Comparison of ENCODE assay signal across 35 cellular contexts in genomic region chr21:40102682-40103081, GRCh38.
"Had no signal": no experiment of that assay in that cellular context is flagged by ENCODE, and none has a peak within 500 bp of the region (broad histone marks: within the 10 kb centered on the region; RNA-seq: fewer than 3 reads in every experiment).

No MANE protein-coding gene starts in this region.

- H3K4me1 Mint-ChIP-seq: activated CD4-positive, alpha-beta T cell treated with anti-CD3 and anti-CD28 coated beads for 36 hours; activated CD4-positive, alpha-beta T cell treated with anti-CD3 and anti-CD28 coated beads, Interleukin-2, amount 10 ng/mL, durations not matched to agents 24 days and 14 days; activated CD8-positive, alpha-beta memory T cell treated with anti-CD3 and anti-CD28 coated beads, Interleukin-2, amount 10 ng/mL, durations not matched to agents 7 days and 5 days; activated naive CD4-positive, alpha-beta T cell treated with anti-CD3 and anti-CD28 coated beads, Interleukin-2, amount 50 U/mL, for 24 hours; activated naive CD8-positive, alpha-beta T cell treated with anti-CD3 and anti-CD28 coated beads for 36 hours; activated naive CD8-positive, alpha-beta T cell treated with anti-CD3 and anti-CD28 coated beads, Interleukin-2, amount 50 U/mL, for 24 hours; brain; T-helper 17 cell had no signal

- H3K36me3 ChIP-seq: adrenal gland, ascending aorta, breast epithelium, cardiac muscle cell, colonic mucosa, esophagus squamous epithelium, gastroesophageal sphincter, heart right ventricle, WERI-Rb-1 had no signal

- H3K9me3 Mint-ChIP-seq: activated naive CD4-positive, alpha-beta T cell treated with anti-CD3 and anti-CD28 coated beads, Interleukin-2, amount 50 U/mL, for 24 hours had no signal

- H3K27me3 ChIP-seq: adrenal gland, ascending aorta, breast epithelium, cardiac muscle cell, colonic mucosa, esophagus squamous epithelium, gastroesophageal sphincter had no signal

- DNase-seq: activated CD4-positive, alpha-beta memory T cell treated with anti-CD3 and anti-CD28 coated beads for 36 hours; activated CD4-positive, alpha-beta T cell treated with anti-CD3 and anti-CD28 coated beads for 36 hours; activated CD4-positive, alpha-beta T cell treated with anti-CD3 and anti-CD28 coated beads, Interleukin-2, amount 10 ng/mL, durations not matched to agents 24 days and 14 days; activated CD4-positive, CD25-positive, alpha-beta regulatory T cell; activated CD4-positive, CD25-positive, alpha-beta regulatory T cell treated with anti-CD3 and anti-CD28 coated beads, Interleukin-2, amount 50 U/mL, for 72 hours; activated CD8-positive, alpha-beta memory T cell treated with anti-CD3 and anti-CD28 coated beads, Interleukin-2, amount 10 ng/mL, durations not matched to agents 7 days and 5 days; activated CD8-positive, alpha-beta memory T cell treated with anti-CD3 and anti-CD28 coated beads, Interleukin-2, amount 50 U/mL, for 4 hours; activated CD8-positive, alpha-beta T cell treated with anti-CD3 and anti-CD28 coated beads, Interleukin-2, amount 10 ng/mL, durations not matched to agents 7 days and 5 days; activated effector memory CD4-positive, alpha-beta T cell treated with anti-CD3 and anti-CD28 coated beads, Interleukin-2, amount 50 U/mL, for 16 hours; activated naive CD4-positive, alpha-beta T cell treated with anti-CD3 and anti-CD28 coated beads for 36 hours; activated naive CD8-positive, alpha-beta T cell treated with anti-CD3 and anti-CD28 coated beads for 36 hours; activated naive CD8-positive, alpha-beta T cell treated with anti-CD3 and anti-CD28 coated beads, Interleukin-2, amount 50 U/mL, for 24 hours; activated T-cell treated with anti-CD3 and anti-CD28 coated beads, Interleukin-2, amount 50 U/mL, for 1 hour; activated T-cell treated with anti-CD3 and anti-CD28 coated beads, Interleukin-2, amount 50 U/mL, for 48 hours; adrenal gland; central memory CD4-positive, alpha-beta T cell; cerebellar nuclear complex; colonic mucosa; effector CD8-positive, alpha-beta T cell; esophagus squamous epithelium; foreskin melanocyte; heart right ventricle; T-helper 17 cell; T1000; WERI-Rb-1 had no signal

- H3K27me3 Mint-ChIP-seq: activated CD4-positive, alpha-beta memory T cell treated with anti-CD3 and anti-CD28 coated beads for 36 hours; activated CD4-positive, alpha-beta T cell treated with anti-CD3 and anti-CD28 coated beads for 36 hours; activated CD4-positive, alpha-beta T cell treated with anti-CD3 and anti-CD28 coated beads, Interleukin-2, amount 10 ng/mL, durations not matched to agents 24 days and 14 days; activated CD8-positive, alpha-beta memory T cell treated with anti-CD3 and anti-CD28 coated beads, Interleukin-2, amount 10 ng/mL, durations not matched to agents 7 days and 5 days; activated naive CD4-positive, alpha-beta T cell treated with anti-CD3 and anti-CD28 coated beads, Interleukin-2, amount 50 U/mL, for 24 hours; activated naive CD8-positive, alpha-beta T cell treated with anti-CD3 and anti-CD28 coated beads, Interleukin-2, amount 50 U/mL, for 24 hours; T-helper 17 cell had no signal

- H3K4me3 ChIP-seq: adrenal gland, ascending aorta, breast epithelium, cardiac muscle cell, colonic mucosa, esophagus squamous epithelium, gastroesophageal sphincter, heart right ventricle had no signal

- H3K27ac ChIP-seq: adrenal gland, ascending aorta, breast epithelium, cardiac muscle cell, colonic mucosa, epithelial cell of prostate, esophagus squamous epithelium, gastroesophageal sphincter, heart right ventricle, WERI-Rb-1 had no signal

- H3K4me1 ChIP-seq: adrenal gland, ascending aorta, breast epithelium, colonic mucosa, esophagus squamous epithelium, gastroesophageal sphincter, heart right ventricle had no signal

- H3K36me3 Mint-ChIP-seq: activated CD4-positive, alpha-beta memory T cell treated with anti-CD3 and anti-CD28 coated beads for 36 hours; activated CD8-positive, alpha-beta memory T cell treated with anti-CD3 and anti-CD28 coated beads, Interleukin-2, amount 10 ng/mL, durations not matched to agents 7 days and 5 days; activated naive CD4-positive, alpha-beta T cell treated with anti-CD3 and anti-CD28 coated beads, Interleukin-2, amount 50 U/mL, for 24 hours; activated naive CD8-positive, alpha-beta T cell treated with anti-CD3 and anti-CD28 coated beads for 36 hours had no signal

- H3K4me3 Mint-ChIP-seq: activated CD4-positive, alpha-beta memory T cell treated with anti-CD3 and anti-CD28 coated beads for 36 hours; activated CD4-positive, alpha-beta T cell treated with anti-CD3 and anti-CD28 coated beads for 36 hours; activated CD4-positive, alpha-beta T cell treated with anti-CD3 and anti-CD28 coated beads, Interleukin-2, amount 10 ng/mL, durations not matched to agents 24 days and 14 days; activated CD8-positive, alpha-beta memory T cell treated with anti-CD3 and anti-CD28 coated beads, Interleukin-2, amount 10 ng/mL, durations not matched to agents 7 days and 5 days; activated CD8-positive, alpha-beta T cell treated with anti-CD3 and anti-CD28 coated beads, Interleukin-2, amount 10 ng/mL, durations not matched to agents 7 days and 5 days; activated naive CD4-positive, alpha-beta T cell treated with anti-CD3 and anti-CD28 coated beads for 36 hours; activated naive CD4-positive, alpha-beta T cell treated with anti-CD3 and anti-CD28 coated beads, Interleukin-2, amount 50 U/mL, for 24 hours; activated naive CD8-positive, alpha-beta T cell treated with anti-CD3 and anti-CD28 coated beads for 36 hours; activated naive CD8-positive, alpha-beta T cell treated with anti-CD3 and anti-CD28 coated beads, Interleukin-2, amount 50 U/mL, for 24 hours; activated T-helper 1 cell treated with anti-CD3 and anti-CD28 coated beads, Interleukin-12 subunit alpha, Interleukin-12 subunit beta, Interleukin-2, Interleukin-4 antibody, amounts not matched to agents 30 ng/mL and 10 ng/mL and 1 ng/mL, durations not matched to agents 14 hours and 24 hours and 36 hours; brain; T-helper 17 cell; T-helper 2 cell treated with Interferon-gamma antibody and Interleukin-4, amounts not matched to agents 5 μg/mL and 100 μg/mL, for 36 hours had no signal

- H3K27ac Mint-ChIP-seq: activated CD4-positive, alpha-beta memory T cell treated with anti-CD3 and anti-CD28 coated beads for 36 hours; activated CD4-positive, alpha-beta T cell treated with anti-CD3 and anti-CD28 coated beads for 36 hours; activated CD4-positive, alpha-beta T cell treated with anti-CD3 and anti-CD28 coated beads, Interleukin-2, amount 10 ng/mL, durations not matched to agents 24 days and 14 days; activated CD8-positive, alpha-beta memory T cell treated with anti-CD3 and anti-CD28 coated beads, Interleukin-2, amount 10 ng/mL, durations not matched to agents 7 days and 5 days; activated CD8-positive, alpha-beta T cell treated with anti-CD3 and anti-CD28 coated beads, Interleukin-2, amount 10 ng/mL, durations not matched to agents 7 days and 5 days; activated naive CD4-positive, alpha-beta T cell treated with anti-CD3 and anti-CD28 coated beads for 36 hours; activated naive CD4-positive, alpha-beta T cell treated with anti-CD3 and anti-CD28 coated beads, Interleukin-2, amount 50 U/mL, for 24 hours; activated naive CD8-positive, alpha-beta T cell treated with anti-CD3 and anti-CD28 coated beads for 36 hours; activated naive CD8-positive, alpha-beta T cell treated with anti-CD3 and anti-CD28 coated beads, Interleukin-2, amount 50 U/mL, for 24 hours; activated T-helper 1 cell treated with anti-CD3 and anti-CD28 coated beads, Interleukin-12 subunit alpha, Interleukin-12 subunit beta, Interleukin-2, Interleukin-4 antibody, amounts not matched to agents 30 ng/mL and 10 ng/mL and 1 ng/mL, durations not matched to agents 14 hours and 24 hours and 36 hours; activated T-helper 2 cell treated with anti-CD3 and anti-CD28 coated beads, Interferon-gamma antibody, Interleukin-2, Interleukin-4, amounts not matched to agents 10 μg/mL and 5 μg/mL and 100 μg/mL, durations not matched to agents 14 hours and 24 hours and 36 hours; T-helper 17 cell; T-helper 2 cell treated with Interferon-gamma antibody and Interleukin-4, amounts not matched to agents 5 μg/mL and 100 μg/mL, for 36 hours had no signal

- ATAC-seq: activated CD4-positive, alpha-beta T cell treated with anti-CD3 and anti-CD28 coated beads for 36 hours; activated CD8-positive, alpha-beta memory T cell treated with anti-CD3 and anti-CD28 coated beads, Interleukin-2, amount 10 ng/mL, durations not matched to agents 7 days and 5 days; activated CD8-positive, alpha-beta T cell treated with anti-CD3 and anti-CD28 coated beads, Interleukin-2, amount 10 ng/mL, durations not matched to agents 7 days and 5 days; activated naive CD8-positive, alpha-beta T cell treated with anti-CD3 and anti-CD28 coated beads, Interleukin-2, amount 50 U/mL, for 24 hours; gastroesophageal sphincter; heart right ventricle; T-helper 17 cell had no signal
